Comparison of ENCODE assay signal across 1 cellular context in genomic region chr10:34638405-34639054, GRCh38.
A peak's percentile ranks its signal among the peaks of the same experiment; 100 is the strongest.
TF ChIP-seq lines count a peak whose summit lies in the region.

No MANE protein-coding gene starts in this region.

TF ChIP-seq in K562, 482 proteins besides CTCF, POLR2A, EP300 and RAD21 (continued from another document):
- TF ChIP-seq MGA (IDR thresholded peaks at IDR 0.05) (no peak), ZC3H11A (IDR thresholded peaks at IDR 0.05; ENCODE audit: low read depth, low read length) (no peak), ZNF354B (CRISPR knock-in tag; IDR thresholded peaks at IDR 0.05) (no peak), NRF1 (conservative IDR thresholded peaks at IDR 0.05 in 1 of 2, IDR thresholded peaks at IDR 0.05 in 1 of 2) (peak; percentile 60 to 69), STAG1 (CRISPR knock-in tag; IDR thresholded peaks at IDR 0.05; ENCODE audit: borderline replicate concordance) (peak; percentile 48; the same call in 1 of the 2 replicates), CEBPG (CRISPR knock-in tag; IDR thresholded peaks at IDR 0.05) (no peak), CEBPG (tag; conservative IDR thresholded peaks at IDR 0.05 in 1 of 2, IDR thresholded peaks at IDR 0.05 in 1 of 2) (0 out of 4 replicates have a peak, but pooled peaks of 1 of the 2 experiments have one; percentile 40), ZNF282 (CRISPR knock-in tag; IDR thresholded peaks at IDR 0.05) (no peak), RFX1 (IDR thresholded peaks at IDR 0.05) (no peak), HIVEP1 (CRISPR knock-in tag; IDR thresholded peaks at IDR 0.05) (no peak), LEF1 (IDR thresholded peaks at IDR 0.05) (no peak), ZNF77 (CRISPR knock-in tag; IDR thresholded peaks at IDR 0.05) (no peak), JUND (IDR thresholded peaks at IDR 0.05; ENCODE audit: borderline replicate concordance, low read depth, low read length) (0 out of 2 replicates have a peak, but pooled peaks have one; percentile 30), JUND (tag; IDR thresholded peaks at IDR 0.05; ENCODE audit: borderline replicate concordance, low read depth, low read length) (no peak), NCOR1 (IDR thresholded peaks at IDR 0.05) (no peak), PTBP1 (IDR thresholded peaks at IDR 0.05; ENCODE audit: low read depth, low read length) (no peak), RNF219 (CRISPR knock-in tag; IDR thresholded peaks at IDR 0.05) (no peak), BRD9 (IDR thresholded peaks at IDR 0.05; ENCODE audit: low read depth, partially characterized antibody) (no peak), DEAF1 (CRISPR knock-in tag; IDR thresholded peaks at IDR 0.05) (peak; percentile 62), NR0B1 (IDR thresholded peaks at IDR 0.05; ENCODE audit: partially characterized antibody) (no peak)
